In genomic region chr12:51009038-51009437, GRCh38 we compare ENCODE assay signal across 9 cellular contexts. TPM values are rescaled to one million over a fixed set of nuclear protein-coding genes. Genes with fewer than 3 reads are reported as not detected.
A peak's percentile ranks its signal among the peaks of the same experiment; 100 is the strongest.
DNase-seq lines count a peak whose midpoint lies in the region; ATAC-seq, FAIRE-seq and TF ChIP-seq lines count a peak whose summit lies in the region.
"Had no signal": no experiment of that assay in that cellular context is flagged by ENCODE, and none has a peak within 500 bp of the region (broad histone marks: within the 10 kb centered on the region; RNA-seq: fewer than 3 reads in every experiment).

No MANE protein-coding gene starts in this region.

- peaks cover 21 to 39% of the 10 kb centered on the region in 2 donors for H3K36me3 ChIP-seq in ascending aorta

- H3K36me3 Mint-ChIP-seq in memory B cell: peaks cover 10% of the 10 kb centered on the region
- peaks cover 35% of the 10 kb centered on the region for H3K36me3 Mint-ChIP-seq in stimulated activated naive CD8-positive, alpha-beta T cell treated with anti-CD3 and anti-CD28 coated beads, Interleukin-15, Interleukin-2, amounts not matched to agents 100 ng/mL and 50 ng/mL, for 24 hours (ENCODE audit: low read depth)

- peak; percentile 80 for ATAC-seq in memory B cell (ENCODE audit: low read depth)

- no peaks in the 10 kb centered on the region for H3K9me3 ChIP-seq in ascending aorta

- no peaks in the 10 kb centered on the region for H3K9me3 Mint-ChIP-seq in memory B cell
- H3K9me3 Mint-ChIP-seq in stimulated activated naive CD8-positive, alpha-beta T cell treated with anti-CD3 and anti-CD28 coated beads, Interleukin-15, Interleukin-2, amounts not matched to agents 100 ng/mL and 50 ng/mL, for 24 hours: no peaks in the 10 kb centered on the region

- H3K27ac Mint-ChIP-seq in memory B cell: no peak overlapping the region
- H3K27ac Mint-ChIP-seq in stimulated activated naive CD8-positive, alpha-beta T cell treated with anti-CD3 and anti-CD28 coated beads, Interleukin-15, Interleukin-2, amounts not matched to agents 100 ng/mL and 50 ng/mL, for 24 hours: peak overlapping the region; percentile 73

- peak overlapping the region; percentile 59 for H3K4me3 Mint-ChIP-seq in memory B cell
- peak overlapping the region; percentile 40 for H3K4me3 Mint-ChIP-seq in stimulated activated naive CD8-positive, alpha-beta T cell treated with anti-CD3 and anti-CD28 coated beads, Interleukin-15, Interleukin-2, amounts not matched to agents 100 ng/mL and 50 ng/mL, for 24 hours

- H3K4me1 Mint-ChIP-seq in memory B cell: peaks cover 4% of the 10 kb centered on the region
- H3K4me1 Mint-ChIP-seq in stimulated activated naive CD8-positive, alpha-beta T cell treated with anti-CD3 and anti-CD28 coated beads, Interleukin-15, Interleukin-2, amounts not matched to agents 100 ng/mL and 50 ng/mL, for 24 hours (ENCODE audit: low read depth): peaks cover 42% of the 10 kb centered on the region

- H3K4me1 ChIP-seq in ascending aorta: peaks cover 3 to 5% of the 10 kb centered on the region in 2 donors

- no peaks in the 10 kb centered on the region for H3K27me3 Mint-ChIP-seq in memory B cell
- H3K27me3 Mint-ChIP-seq in stimulated activated naive CD8-positive, alpha-beta T cell treated with anti-CD3 and anti-CD28 coated beads, Interleukin-15, Interleukin-2, amounts not matched to agents 100 ng/mL and 50 ng/mL, for 24 hours: no peaks in the 10 kb centered on the region

- H3K4me3 ChIP-seq in ascending aorta: no peak overlapping the region

- intact Hi-C loops in ascending aorta (cut with DNase I): no loop called here

- peak overlapping the region in 1 of 2 donors; percentile 56 for H3K27ac ChIP-seq in ascending aorta

- DNase-seq in A172 (ENCODE audit: low spot score) (peak; percentile 57), T follicular helper cell (ENCODE audit: low read depth) (peak; percentile 45), ascending aorta (ENCODE audit: low spot score in 2 of 2) (peak; percentile 51 to 84), memory B cell (ENCODE audit: low spot score in 2 of 2) (no peak), RCC 7860 (ENCODE audit: low spot score) (no peak), 8988T (no peak), NCI-H748 (lab: John Stamatoyannopoulos, UW; ENCODE audit: unreplicated experiment) (no peak)

- no peak for TF ChIP-seq CTCF in ascending aorta (IDR thresholded peaks at IDR 0.05)

- no peak for FAIRE-seq in RCC 7860 (lab: Jason Lieb, UNC)

- no peaks in the 10 kb centered on the region for H3K27me3 ChIP-seq in ascending aorta

RNA-seq across cellular contexts. Expression of gene SLC11A2, which starts 17.1 kb away (rescaled TPM):
- 41.3 and 51.6 TPM in 2 replicates for total RNA-seq in A172 (2014; rRNA removed; shearing (Covaris generic))
- total RNA-seq in ascending aorta: 21.5 TPM

RNA-seq across cellular contexts. Expression of gene LETMD1, which starts 39.1 kb away (rescaled TPM):
- 21.9 and 23.7 TPM in 2 replicates for total RNA-seq in A172 (2014; rRNA removed; shearing (Covaris generic))
- 8.6 TPM for total RNA-seq in ascending aorta

RNA-seq across cellular contexts. Expression of gene HIGD1C, which starts 56.7 kb away (rescaled TPM):
- total RNA-seq in A172 (2014; rRNA removed; shearing (Covaris generic)): not detected in 2 replicates
- total RNA-seq in ascending aorta: not detected
- total RNA-seq: NCI-H460 had no signal

Comparison
In these comparisons a context has a peak if more than half of its experiments do, and no peak if none do; other contexts are left out.
1. DNase-seq: peak in A172 (single experiment), T follicular helper cell (single experiment) and ascending aorta (2 of 2); none in memory B cell (0 of 2), RCC 7860 (single experiment), 8988T (single experiment) and NCI-H748 (single experiment).